Comparison of ENCODE assay signal across 2 cellular contexts in the genomic region with DNA sequence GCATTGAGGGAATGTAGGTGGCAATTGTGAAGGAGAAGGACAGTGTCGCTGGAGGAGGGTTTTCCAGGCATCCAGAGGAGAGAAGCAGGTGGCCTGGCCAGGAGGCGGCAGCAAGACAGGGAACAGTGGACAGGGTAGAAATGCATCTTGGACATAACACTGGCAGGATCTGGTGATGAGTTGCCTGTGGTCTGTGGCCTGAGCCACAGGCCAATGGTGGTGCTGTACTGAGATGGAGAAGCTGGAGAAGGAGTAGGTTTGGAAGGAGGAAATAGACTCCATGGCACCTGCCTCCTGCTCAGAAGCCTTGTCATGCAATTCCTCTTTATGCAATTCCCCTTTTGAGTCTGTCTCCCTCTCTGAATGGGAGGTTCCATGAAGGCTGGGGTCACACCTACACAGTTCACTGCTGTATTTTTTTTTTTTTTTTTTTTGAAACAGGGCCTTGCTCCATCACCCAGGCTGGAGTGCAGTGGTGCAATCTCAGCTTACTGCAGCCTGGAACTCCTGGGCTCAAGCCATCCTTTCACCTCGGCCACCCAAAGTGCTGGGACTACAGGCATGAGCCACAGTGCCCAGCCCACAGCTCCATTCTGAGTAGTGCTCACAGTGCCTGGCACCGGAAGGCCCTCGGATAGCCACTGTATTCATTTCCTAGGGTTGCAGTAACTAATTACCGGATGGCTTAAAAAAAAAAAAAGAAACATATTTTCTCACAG.
TF ChIP-seq lines count a peak whose summit lies in the region.

No MANE protein-coding gene starts in this region.

TF ChIP-seq in SK-N-SH treated with all-trans-retinoic acid at 6 μM for 48 hours, 23 proteins besides CTCF, POLR2A, EP300 and RAD21:
- no peak for TF ChIP-seq ZNF70 (CRISPR knock-in tag; IDR thresholded peaks at IDR 0.05)
- TF ChIP-seq ZFP30 (CRISPR knock-in tag; IDR thresholded peaks at IDR 0.05): no peak
TF ChIP-seq in SK-N-SH treated with all-trans-retinoic acid at 6 μM for 48 hours: peak in this region for 0.

TF ChIP-seq in HepG2, 621 proteins besides CTCF, POLR2A, EP300 and RAD21:
- TF ChIP-seq, protein P1, sequence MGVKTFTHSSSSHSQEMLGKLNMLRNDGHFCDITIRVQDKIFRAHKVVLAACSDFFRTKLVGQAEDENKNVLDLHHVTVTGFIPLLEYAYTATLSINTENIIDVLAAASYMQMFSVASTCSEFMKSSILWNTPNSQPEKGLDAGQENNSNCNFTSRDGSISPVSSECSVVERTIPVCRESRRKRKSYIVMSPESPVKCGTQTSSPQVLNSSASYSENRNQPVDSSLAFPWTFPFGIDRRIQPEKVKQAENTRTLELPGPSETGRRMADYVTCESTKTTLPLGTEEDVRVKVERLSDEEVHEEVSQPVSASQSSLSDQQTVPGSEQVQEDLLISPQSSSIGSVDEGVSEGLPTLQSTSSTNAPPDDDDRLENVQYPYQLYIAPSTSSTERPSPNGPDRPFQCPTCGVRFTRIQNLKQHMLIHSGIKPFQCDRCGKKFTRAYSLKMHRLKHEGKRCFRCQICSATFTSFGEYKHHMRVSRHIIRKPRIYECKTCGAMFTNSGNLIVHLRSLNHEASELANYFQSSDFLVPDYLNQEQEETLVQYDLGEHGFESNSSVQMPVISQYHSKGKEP (CRISPR knock-in tag; IDR thresholded peaks at IDR 0.05): no peak
- TF ChIP-seq, protein P2, sequence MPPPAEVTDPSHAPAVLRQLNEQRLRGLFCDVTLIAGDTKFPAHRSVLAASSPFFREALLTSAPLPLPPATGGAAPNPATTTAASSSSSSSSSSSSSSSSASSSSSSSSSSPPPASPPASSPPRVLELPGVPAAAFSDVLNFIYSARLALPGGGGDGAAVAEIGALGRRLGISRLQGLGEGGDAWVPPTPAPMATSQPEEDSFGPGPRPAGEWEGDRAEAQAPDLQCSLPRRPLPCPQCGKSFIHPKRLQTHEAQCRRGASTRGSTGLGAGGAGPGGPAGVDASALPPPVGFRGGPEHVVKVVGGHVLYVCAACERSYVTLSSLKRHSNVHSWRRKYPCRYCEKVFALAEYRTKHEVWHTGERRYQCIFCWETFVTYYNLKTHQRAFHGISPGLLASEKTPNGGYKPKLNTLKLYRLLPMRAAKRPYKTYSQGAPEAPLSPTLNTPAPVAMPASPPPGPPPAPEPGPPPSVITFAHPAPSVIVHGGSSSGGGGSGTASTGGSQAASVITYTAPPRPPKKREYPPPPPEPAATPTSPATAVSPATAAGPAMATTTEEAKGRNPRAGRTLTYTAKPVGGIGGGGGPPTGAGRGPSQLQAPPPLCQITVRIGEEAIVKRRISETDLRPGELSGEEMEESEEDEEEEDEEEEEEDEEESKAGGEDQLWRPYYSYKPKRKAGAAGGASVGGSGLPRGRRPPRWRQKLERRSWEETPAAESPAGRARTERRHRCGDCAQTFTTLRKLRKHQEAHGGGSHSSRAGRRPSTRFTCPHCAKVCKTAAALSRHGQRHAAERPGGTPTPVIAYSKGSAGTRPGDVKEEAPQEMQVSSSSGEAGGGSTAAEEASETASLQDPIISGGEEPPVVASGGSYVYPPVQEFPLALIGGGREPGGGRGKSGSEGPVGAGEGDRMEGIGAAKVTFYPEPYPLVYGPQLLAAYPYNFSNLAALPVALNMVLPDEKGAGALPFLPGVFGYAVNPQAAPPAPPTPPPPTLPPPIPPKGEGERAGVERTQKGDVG (CRISPR knock-in tag; IDR thresholded peaks at IDR 0.05; ENCODE audit: borderline replicate concordance): no peak
- TF ChIP-seq ZNF619 (CRISPR knock-in tag; IDR thresholded peaks at IDR 0.05) (no peak), KDM2A (CRISPR knock-in tag; IDR thresholded peaks at IDR 0.05; ENCODE audit: borderline replicate concordance, low read depth) (0 out of 2 replicates have a peak, but pooled peaks have one; percentile 1), ZNF232 (CRISPR knock-in tag; IDR thresholded peaks at IDR 0.05; ENCODE audit: borderline replicate concordance) (no peak), SP5 (CRISPR knock-in tag; IDR thresholded peaks at IDR 0.05; ENCODE audit: borderline replicate concordance, low read depth) (no peak)
- TF ChIP-seq, protein P3, sequence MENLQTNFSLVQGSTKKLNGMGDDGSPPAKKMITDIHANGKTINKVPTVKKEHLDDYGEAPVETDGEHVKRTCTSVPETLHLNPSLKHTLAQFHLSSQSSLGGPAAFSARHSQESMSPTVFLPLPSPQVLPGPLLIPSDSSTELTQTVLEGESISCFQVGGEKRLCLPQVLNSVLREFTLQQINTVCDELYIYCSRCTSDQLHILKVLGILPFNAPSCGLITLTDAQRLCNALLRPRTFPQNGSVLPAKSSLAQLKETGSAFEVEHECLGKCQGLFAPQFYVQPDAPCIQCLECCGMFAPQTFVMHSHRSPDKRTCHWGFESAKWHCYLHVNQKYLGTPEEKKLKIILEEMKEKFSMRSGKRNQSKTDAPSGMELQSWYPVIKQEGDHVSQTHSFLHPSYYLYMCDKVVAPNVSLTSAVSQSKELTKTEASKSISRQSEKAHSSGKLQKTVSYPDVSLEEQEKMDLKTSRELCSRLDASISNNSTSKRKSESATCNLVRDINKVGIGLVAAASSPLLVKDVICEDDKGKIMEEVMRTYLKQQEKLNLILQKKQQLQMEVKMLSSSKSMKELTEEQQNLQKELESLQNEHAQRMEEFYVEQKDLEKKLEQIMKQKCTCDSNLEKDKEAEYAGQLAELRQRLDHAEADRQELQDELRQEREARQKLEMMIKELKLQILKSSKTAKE (CRISPR knock-in tag; IDR thresholded peaks at IDR 0.05; ENCODE audit: borderline replicate concordance): no peak
- TF ChIP-seq, protein P4, sequence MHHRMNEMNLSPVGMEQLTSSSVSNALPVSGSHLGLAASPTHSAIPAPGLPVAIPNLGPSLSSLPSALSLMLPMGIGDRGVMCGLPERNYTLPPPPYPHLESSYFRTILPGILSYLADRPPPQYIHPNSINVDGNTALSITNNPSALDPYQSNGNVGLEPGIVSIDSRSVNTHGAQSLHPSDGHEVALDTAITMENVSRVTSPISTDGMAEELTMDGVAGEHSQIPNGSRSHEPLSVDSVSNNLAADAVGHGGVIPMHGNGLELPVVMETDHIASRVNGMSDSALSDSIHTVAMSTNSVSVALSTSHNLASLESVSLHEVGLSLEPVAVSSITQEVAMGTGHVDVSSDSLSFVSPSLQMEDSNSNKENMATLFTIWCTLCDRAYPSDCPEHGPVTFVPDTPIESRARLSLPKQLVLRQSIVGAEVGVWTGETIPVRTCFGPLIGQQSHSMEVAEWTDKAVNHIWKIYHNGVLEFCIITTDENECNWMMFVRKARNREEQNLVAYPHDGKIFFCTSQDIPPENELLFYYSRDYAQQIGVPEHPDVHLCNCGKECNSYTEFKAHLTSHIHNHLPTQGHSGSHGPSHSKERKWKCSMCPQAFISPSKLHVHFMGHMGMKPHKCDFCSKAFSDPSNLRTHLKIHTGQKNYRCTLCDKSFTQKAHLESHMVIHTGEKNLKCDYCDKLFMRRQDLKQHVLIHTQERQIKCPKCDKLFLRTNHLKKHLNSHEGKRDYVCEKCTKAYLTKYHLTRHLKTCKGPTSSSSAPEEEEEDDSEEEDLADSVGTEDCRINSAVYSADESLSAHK (CRISPR knock-in tag; IDR thresholded peaks at IDR 0.05; ENCODE audit: borderline replicate concordance): no peak
